19 cellular contexts compared by ENCODE assay signal in genomic region chr12:88182431-88182830, GRCh38. TPM values are rescaled to one million over a fixed set of nuclear protein-coding genes. Genes with fewer than 3 reads are reported as not detected.
A peak's percentile ranks its signal among the peaks of the same experiment; 100 is the strongest.
DNase-seq lines count a peak whose midpoint lies in the region; ATAC-seq and TF ChIP-seq lines count a peak whose summit lies in the region.
"Had no signal": no experiment of that assay in that cellular context is flagged by ENCODE, and none has a peak within 500 bp of the region (broad histone marks: within the 10 kb centered on the region; RNA-seq: fewer than 3 reads in every experiment).

No MANE protein-coding gene starts in this region.

- H3K9me3 ChIP-seq in mammary epithelial cell (replicated peaks; ENCODE audit: insufficient read depth, low read length) = no peaks in the 10 kb centered on the region
- H3K9me3 ChIP-seq: BLaER1 had no signal

- DNase-seq in mammary epithelial cell (peak; percentile 13), MCF 10A (ENCODE audit: unreplicated experiment) (no peak), M059J (ENCODE audit: low read depth) (peak; percentile 18), epithelial cell of prostate (ENCODE audit: low read depth, low spot score) (no peak), NCI-H2196 treated with DMSO at 0.1 percent for 48 hours (lab: John Stamatoyannopoulos, UW; ENCODE audit: unreplicated experiment) (no peak), OCI-M1 (lab: John Stamatoyannopoulos, UW) (no peak)
- no peak for DNase-seq in stimulated activated naive CD8-positive, alpha-beta T cell treated with anti-CD3 and anti-CD28 coated beads, Interleukin-15, amount 100 ng/mL, for 72 hours
- DNase-seq: CD4-positive, CD25-positive, alpha-beta regulatory T cell; CD8-positive, alpha-beta T cell; DMS 273 treated with DMSO at 0.1 percent for 48 hours; DMS79; GM23248; H7; HCEC 1CT had no signal

- no peaks in the 10 kb centered on the region for H3K79me2 ChIP-seq in mammary epithelial cell (ENCODE audit: insufficient read depth, low read length)

- BruUV-seq in mammary epithelial cell (replicated peaks; lab: Mats Ljungman, UMichigan) = no TSS peak
- no TSS peak for BruUV-seq in MCF 10A (replicated peaks; lab: Mats Ljungman, UMichigan)

- peaks cover 25% of the 10 kb centered on the region for H3K36me3 Mint-ChIP-seq in MCF 10A (ENCODE audit: insufficient read depth, unreplicated experiment)

- no peak overlapping the region for H3K4me3 Mint-ChIP-seq in MCF 10A (ENCODE audit: unreplicated experiment)
- no peak overlapping the region for H3K4me3 Mint-ChIP-seq in stimulated activated naive CD8-positive, alpha-beta T cell treated with anti-CD3 and anti-CD28 coated beads, Interleukin-15, amount 100 ng/mL, for 72 hours
- H3K4me3 Mint-ChIP-seq: B cell; CD4-positive, CD25-positive, alpha-beta regulatory T cell; CD8-positive, alpha-beta T cell had no signal

- peaks cover 6% of the 10 kb centered on the region for H3K4me1 Mint-ChIP-seq in MCF 10A (ENCODE audit: insufficient read depth, unreplicated experiment)
- no peaks in the 10 kb centered on the region for H3K4me1 Mint-ChIP-seq in stimulated activated naive CD8-positive, alpha-beta T cell treated with anti-CD3 and anti-CD28 coated beads, Interleukin-15, amount 100 ng/mL, for 72 hours
- H3K4me1 Mint-ChIP-seq: B cell had no signal

- no peak overlapping the region for H3K4me2 ChIP-seq in mammary epithelial cell (ENCODE audit: insufficient read depth, low read depth, low read length)
- H3K4me2 ChIP-seq: BLaER1 had no signal

- no peak for ATAC-seq in stimulated activated naive CD8-positive, alpha-beta T cell treated with anti-CD3 and anti-CD28 coated beads, Interleukin-15, amount 100 ng/mL, for 72 hours
- no peak for ATAC-seq in GM18520 (IDR thresholded peaks at IDR 0.05; ENCODE audit: unreplicated experiment)
- ATAC-seq: CD8-positive, alpha-beta T cell had no signal

- no peaks in the 10 kb centered on the region for H3K9me3 Mint-ChIP-seq in MCF 10A (ENCODE audit: unreplicated experiment)
- H3K9me3 Mint-ChIP-seq in stimulated activated naive CD8-positive, alpha-beta T cell treated with anti-CD3 and anti-CD28 coated beads, Interleukin-15, amount 100 ng/mL, for 72 hours = peaks cover 0 to 4% of the 10 kb centered on the region in 2 donors
- H3K9me3 Mint-ChIP-seq: CD8-positive, alpha-beta T cell had no signal

- H3K36me3 ChIP-seq in mammary epithelial cell (ENCODE audit: insufficient read depth, low read length) = peaks cover 7% of the 10 kb centered on the region

- CTCF ChIA-PET in mammary epithelial cell (lab: Charles Lee; ENCODE audit: low non-redundant PET) = no interaction called here
- CTCF ChIA-PET in MCF 10A (lab: Yijun Ruan, JAX) = interaction anchor here (0.6 to 0.8 kb wide), 2 partner anchors 210 to 211 kb away, joined by 3 read pairs; no protein-coding TSS in a partner anchor

- dilution Hi-C loops in mammary epithelial cell (cut with HindIII; ENCODE audit: low sequenced_read_pairs) = no loop called here

- POLR2A ChIA-PET in MCF 10A (lab: Yijun Ruan, JAX) = no interaction called here

- no peaks in the 10 kb centered on the region for H3K27me3 ChIP-seq in mammary epithelial cell (ENCODE audit: insufficient read depth, low read length)
- H3K27me3 ChIP-seq: BLaER1 had no signal

- 85% methylated on average over 3 of the region's 3 CpGs for WGBS in mammary epithelial cell (ENCODE audit: low coverage, missing lambda C conversion rate)

- no peak overlapping the region for H3K27ac Mint-ChIP-seq in MCF 10A (ENCODE audit: low read depth, unreplicated experiment)
- H3K27ac Mint-ChIP-seq in stimulated activated naive CD8-positive, alpha-beta T cell treated with anti-CD3 and anti-CD28 coated beads, Interleukin-15, amount 100 ng/mL, for 72 hours = no peak overlapping the region
- H3K27ac Mint-ChIP-seq: B cell; CD4-positive, CD25-positive, alpha-beta regulatory T cell; CD8-positive, alpha-beta T cell had no signal

- no peaks in the 10 kb centered on the region for H3K27me3 Mint-ChIP-seq in MCF 10A (ENCODE audit: insufficient read depth, unreplicated experiment)
- no peaks in the 10 kb centered on the region for H3K27me3 Mint-ChIP-seq in stimulated activated naive CD8-positive, alpha-beta T cell treated with anti-CD3 and anti-CD28 coated beads, Interleukin-15, amount 100 ng/mL, for 72 hours
- H3K27me3 Mint-ChIP-seq: B cell; CD4-positive, CD25-positive, alpha-beta regulatory T cell had no signal

- TF ChIP-seq CTCF in mammary epithelial cell (conservative IDR thresholded peaks at IDR 0.05 in 1 of 2, IDR thresholded peaks at IDR 0.05 in 1 of 2; ENCODE audit: extremely low read depth in 1 of 2, insufficient read depth in 1 of 2, low read depth in 1 of 2, low read length in 2 of 2) (no peak), MCF 10A (IDR thresholded peaks at IDR 0.05; ENCODE audit: unreplicated experiment) (no peak)

- intact Hi-C loops in mammary epithelial cell (cut with micrococcal nuclease) (loop anchor here (10.0 kb wide), 2 partner anchors 112 to 212 kb away; no protein-coding TSS in a partner anchor), MCF 10A (cut with micrococcal nuclease) (no loop called here)

- H3K4me1 ChIP-seq in mammary epithelial cell (ENCODE audit: insufficient read depth, low read length) = peaks cover 4% of the 10 kb centered on the region
- H3K4me1 ChIP-seq: BLaER1 had no signal

- in situ Hi-C loops in mammary epithelial cell (cut with MboI; ENCODE audit: low sequenced_read_pairs in 2 of 2) = no loop called here

- H3K4me3 ChIP-seq in mammary epithelial cell (replicated peaks in 1 of 3; ENCODE audit: insufficient read depth in 1 of 3, low read depth in 2 of 3, low read length in 3 of 3) = no peak overlapping the region
- H3K4me3 ChIP-seq: BLaER1, GM23248 had no signal

- no peak overlapping the region for H2AFZ ChIP-seq in mammary epithelial cell (ENCODE audit: low read depth, low read length)
- H2AFZ ChIP-seq: GM23248 had no signal

- H3K27ac ChIP-seq in mammary epithelial cell (ENCODE audit: insufficient read depth, low read depth, low read length) (no peak overlapping the region), epithelial cell of prostate (peak overlapping the region; percentile 8)
- H3K27ac ChIP-seq: 22Rv1, BLaER1, C4-2B, GM23248 had no signal

- H3K9ac ChIP-seq in mammary epithelial cell (ENCODE audit: insufficient read depth, low read length) = no peak overlapping the region
- H3K9ac ChIP-seq: BLaER1, GM23248 had no signal

- H4K20me1 ChIP-seq in mammary epithelial cell (ENCODE audit: insufficient read depth, low read length) = no peaks in the 10 kb centered on the region
- H4K20me1 ChIP-seq: BLaER1 had no signal

RNA-seq across cellular contexts. Expression of gene TMTC3, which starts 40.3 kb away (rescaled TPM):
- total RNA-seq in mammary epithelial cell = 10 to 100 TPM; 46.3 to 97.0 TPM
- polyA plus RNA-seq in mammary epithelial cell = 20.2 TPM
- 74.9 TPM for polyA minus RNA-seq in mammary epithelial cell
- total RNA-seq in MCF 10A (2022) = 19.0 and 22.2 TPM in 2 replicates
- 20.6 and 21.6 TPM in 2 replicates for total RNA-seq in M059J (2014; rRNA removed; shearing (Covaris generic))

RNA-seq across cellular contexts. Expression of gene CEP290, which starts 40.5 kb away (rescaled TPM):
- 10 to 100 TPM; 20.0 to 20.5 TPM for total RNA-seq in mammary epithelial cell
- polyA plus RNA-seq in mammary epithelial cell = 4.7 TPM
- 1.8 TPM for polyA minus RNA-seq in mammary epithelial cell
- total RNA-seq in MCF 10A (2022) = 18.7 and 22.3 TPM in 2 replicates
- 8.8 and 26.8 TPM in 2 replicates for total RNA-seq in M059J (2014; rRNA removed; shearing (Covaris generic))

Comparison
In these comparisons a context has a peak if more than half of its experiments do, and no peak if none do; other contexts are left out.
1. DNase-seq: peak in mammary epithelial cell (single experiment) and M059J (single experiment); none in MCF 10A (single experiment), epithelial cell of prostate (single experiment), NCI-H2196 treated with DMSO at 0.1 percent for 48 hours (single experiment), stimulated activated naive CD8-positive, alpha-beta T cell treated with anti-CD3 and anti-CD28 coated beads, Interleukin-15, amount 100 ng/mL, for 72 hours (0 of 2) and OCI-M1 (single experiment).